ENCODE assay signal across 7 cellular contexts in the genomic region with DNA sequence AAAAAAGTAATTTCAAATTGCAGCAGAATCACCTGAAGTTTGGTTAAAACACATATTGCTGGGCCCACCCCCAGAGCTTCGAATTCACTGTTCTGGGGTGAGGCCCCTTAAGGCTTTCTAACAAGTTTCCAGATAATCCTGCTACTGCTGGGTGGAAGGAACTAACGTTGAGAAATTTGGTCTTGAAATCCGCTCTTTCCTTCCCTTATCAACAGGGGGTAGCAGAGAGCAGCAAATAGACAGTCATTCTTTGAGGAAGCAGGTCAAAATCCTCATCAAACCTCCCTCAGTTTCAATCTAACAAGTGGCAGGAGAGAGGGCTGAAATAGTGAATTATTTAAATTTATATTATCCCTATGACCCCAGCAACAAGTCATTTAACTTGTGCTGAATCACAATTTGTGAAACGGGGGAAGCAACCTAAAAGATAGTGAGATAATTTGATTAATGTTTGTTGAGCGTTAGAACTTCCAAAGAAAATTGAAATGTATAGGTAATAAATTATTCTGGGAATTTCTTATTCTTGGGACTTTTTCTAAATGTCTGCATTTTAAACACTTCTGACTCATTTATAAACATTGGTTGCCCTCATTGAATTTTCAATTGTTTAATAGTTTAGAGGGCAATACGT. TPM values are rescaled to one million over a fixed set of nuclear protein-coding genes. Genes with fewer than 3 reads are reported as not detected.
DNase-seq lines count a peak whose midpoint lies in the region; ATAC-seq and TF ChIP-seq lines count a peak whose summit lies in the region.

No MANE protein-coding gene starts in this region.

- H3K27me3 ChIP-seq in psoas muscle (ENCODE audit: insufficient read depth in 3 of 3, low read length in 2 of 3) (no peaks in the 10 kb centered on the region), MG63 (no peaks in the 10 kb centered on the region)

- no peak overlapping the region for H3K27ac ChIP-seq in psoas muscle

- ATAC-seq in psoas muscle, result peak in 3 of 4 donors; percentile 48 to 63 (median 53)

- H3K4me3 ChIP-seq in HFF-Myc (replicated peaks; ENCODE audit: low read depth, low read length) (no peak overlapping the region), WI38 (ENCODE audit: low read depth, low read length) (no peak overlapping the region), psoas muscle (no peak overlapping the region), MG63 (no peak overlapping the region)

- intact Hi-C loops in psoas muscle (cut with DNase I), result loop anchor here (5.0 to 10.0 kb wide), 3 partner anchors 255 to 437 kb away; a partner anchor contains a TSS

- H3K4me1 ChIP-seq in psoas muscle, result peaks cover 7% of the 10 kb centered on the region

- TF ChIP-seq CTCF in HFF-Myc (IDR thresholded peaks at IDR 0.05; ENCODE audit: low read depth, low read length, missing control alignments), result peak; percentile 88
- TF ChIP-seq CTCF in WI38 (IDR thresholded peaks at IDR 0.05; ENCODE audit: low read depth, low read length), result peak; percentile 68
- peak; percentile 70 for TF ChIP-seq CTCF in psoas muscle (IDR thresholded peaks at IDR 0.05)

- H3K36me3 ChIP-seq in psoas muscle (ENCODE audit: insufficient read depth in 1 of 2, low read depth in 1 of 2) (peaks cover 0 to 8% of the 10 kb centered on the region in 2 donors), MG63 (no peaks in the 10 kb centered on the region; the same call in 1 of the 2 replicates)

- WGBS in psoas muscle, 3 donors, result 35 to 40% (median 38%) methylated on average over 6 of the region's 6 CpGs

- DNase-seq in EH (ENCODE audit: low read depth) (peak; percentile 71), HFF-Myc (ENCODE audit: extremely low read depth, low read depth) (peak; percentile 50), NCI-H2196 treated with DMSO at 0.1 percent for 48 hours (lab: John Stamatoyannopoulos, UW; ENCODE audit: unreplicated experiment) (peak; percentile 49), globus pallidus (ENCODE audit: low spot score) (peak; percentile 49), psoas muscle (no peak), MG63 (no peak)

- H3K9me3 ChIP-seq in psoas muscle (no peaks in the 10 kb centered on the region), MG63 (no peaks in the 10 kb centered on the region)

RNA-seq across cellular contexts. Expression of a gene that starts 21.7 kb away (rescaled TPM):
- total RNA-seq in psoas muscle, result 100 to 1,000 TPM in 2 of 4 donors, 10 to 100 TPM in 2; 79.5 to 109 (median 98.3) TPM
- polyA plus RNA-seq in psoas muscle, result 100 to 1,000 TPM in 1 of 3 donors, 10 to 100 TPM in 2; 65.2 to 108 (median 75.2) TPM
- total RNA-seq in MG63 (2014; rRNA removed; shearing (Covaris generic); ENCODE audit: low replicate concordance), result 70.8 and 163 TPM in 2 replicates

RNA-seq across cellular contexts. Expression of a gene that starts 30.9 kb away (rescaled TPM):
- 10 to 100 TPM; 11.2 to 24.9 (median 17.6) TPM for total RNA-seq in psoas muscle
- polyA plus RNA-seq in psoas muscle, result 10 to 100 TPM in 1 of 3 donors, 1 to 10 TPM in 2; 4.3 to 10.7 (median 7.6) TPM
- 65.4 and 106 TPM in 2 replicates for total RNA-seq in MG63 (2014; rRNA removed; shearing (Covaris generic); ENCODE audit: low replicate concordance)

Comparison
In these comparisons a context has a peak if more than half of its experiments do, and no peak if none do; other contexts are left out.
1. DNase-seq: peak in EH (single experiment), HFF-Myc (single experiment), NCI-H2196 treated with DMSO at 0.1 percent for 48 hours (single experiment) and globus pallidus (single experiment); none in psoas muscle (0 of 2) and MG63 (single experiment).
2. Peak in every context shown above with its lines, with median percentiles within 50 percentile points of each other: CTCF ChIP-seq.